In genomic region chr22:37179622-37180420, GRCh38 we compare ENCODE assay signal across 23 cellular contexts. TPM values are rescaled to one million over a fixed set of nuclear protein-coding genes. Genes with fewer than 3 reads are reported as not detected.
DNase-seq lines count a peak whose midpoint lies in the region; ATAC-seq and TF ChIP-seq lines count a peak whose summit lies in the region.
"Had no signal": no experiment of that assay in that cellular context is flagged by ENCODE, and none has a peak within 500 bp of the region (broad histone marks: within the 10 kb centered on the region; RNA-seq: fewer than 3 reads in every experiment).

No MANE protein-coding gene starts in this region.

- H3K36me3 ChIP-seq in adrenal gland (replicated peaks in 1 of 2) (no peaks in the 10 kb centered on the region), mesenchymal stem cell (ENCODE audit: control insufficient read depth in 1 of 2, insufficient read depth in 2 of 2, low read depth in 1 of 2, low read length in 2 of 2) (peaks cover 32 to 42% of the 10 kb centered on the region in 2 experiments), spleen (peaks cover 0 to 10% (median 3%) of the 10 kb centered on the region in 6 donors), BE2C (no peaks in the 10 kb centered on the region)
- H3K36me3 ChIP-seq: brain microvascular endothelial cell, left lung, WERI-Rb-1 had no signal

- H4K91ac ChIP-seq in mesenchymal stem cell (ENCODE audit: low read length) = no peak overlapping the region

- peak overlapping the region in 1 of 7 donors; percentile 40 for H3K27ac Mint-ChIP-seq in CD14-positive monocyte
- H3K27ac Mint-ChIP-seq: activated naive CD8-positive, alpha-beta T cell treated with anti-CD3 and anti-CD28 coated beads, Interleukin-2, amount 50 U/mL, for 24 hours; stimulated activated naive CD8-positive, alpha-beta T cell treated with anti-CD3 and anti-CD28 coated beads, Interleukin-15, amount 100 ng/mL, for 72 hours had no signal

- H3K23ac ChIP-seq in mesenchymal stem cell (ENCODE audit: low read length in 2 of 2) = no peak overlapping the region

- TF ChIP-seq CTCF in CD14-positive monocyte (IDR thresholded peaks at IDR 0.05) (no peak), adrenal gland (IDR thresholded peaks at IDR 0.05) (no peak), spleen (IDR thresholded peaks at IDR 0.05 in 8 of 11, conservative IDR thresholded peaks at IDR 0.05 in 3 of 11) (no peak), BE2C (IDR thresholded peaks at IDR 0.05; ENCODE audit: low read depth, low read length) (no peak)

- H3K27me3 ChIP-seq in adrenal gland = no peaks in the 10 kb centered on the region
- H3K27me3 ChIP-seq in mesenchymal stem cell (ENCODE audit: control insufficient read depth in 1 of 2, insufficient read depth in 1 of 2, low read length in 2 of 2) = peaks cover 0 to 13% of the 10 kb centered on the region in 2 experiments
- no peaks in the 10 kb centered on the region for H3K27me3 ChIP-seq in spleen (replicated peaks in 1 of 7)
- H3K27me3 ChIP-seq in BE2C = no peaks in the 10 kb centered on the region
- H3K27me3 ChIP-seq: brain microvascular endothelial cell had no signal

- H2AK5ac ChIP-seq in mesenchymal stem cell (ENCODE audit: low read length, severe bottlenecking) = no peak overlapping the region

- no peak overlapping the region for H3K18ac ChIP-seq in mesenchymal stem cell (ENCODE audit: low read depth in 1 of 2, low read length in 2 of 2)

- no peak overlapping the region for H3K4me3 ChIP-seq in adrenal gland
- H3K4me3 ChIP-seq in mesenchymal stem cell (ENCODE audit: insufficient read depth in 1 of 2, low read depth in 1 of 2, low read length in 2 of 2) = no peak overlapping the region
- H3K4me3 ChIP-seq in spleen = no peak overlapping the region
- no peak overlapping the region for H3K4me3 ChIP-seq in BE2C (ENCODE audit: low read depth, low read length)
- H3K4me3 ChIP-seq: coronary artery, left lung had no signal

- peaks cover 41% of the 10 kb centered on the region for H3K4me1 Mint-ChIP-seq in CD14-positive monocyte

- no peak overlapping the region for H2BK12ac ChIP-seq in mesenchymal stem cell (ENCODE audit: low read length in 2 of 2)

- peaks cover 1 to 12% (median 11%) of the 10 kb centered on the region in 3 donors for H3K27me3 Mint-ChIP-seq in CD14-positive monocyte (ENCODE audit: low read depth in 3 of 3)
- H3K27me3 Mint-ChIP-seq: activated naive CD8-positive, alpha-beta T cell treated with anti-CD3 and anti-CD28 coated beads, Interleukin-2, amount 50 U/mL, for 24 hours; CD4-positive, CD25-positive, alpha-beta regulatory T cell; stimulated activated naive CD8-positive, alpha-beta T cell treated with anti-CD3 and anti-CD28 coated beads, Interleukin-15, amount 100 ng/mL, for 72 hours had no signal

- H3K4ac ChIP-seq in mesenchymal stem cell (ENCODE audit: low read depth in 1 of 2, low read length in 2 of 2) = no peak overlapping the region

- TF ChIP-seq POLR2A in adrenal gland (IDR thresholded peaks at IDR 0.05) (no peak), spleen (IDR thresholded peaks at IDR 0.05) (no peak)

- no peak overlapping the region for H3K14ac ChIP-seq in mesenchymal stem cell (ENCODE audit: low read length in 2 of 2)

- H2BK15ac ChIP-seq in mesenchymal stem cell (ENCODE audit: low read depth, poor library complexity, severe bottlenecking) = peak overlapping the region; percentile 32

- intact Hi-C loops in CD14-positive monocyte (cut with micrococcal nuclease) = no loop called here
- intact Hi-C loops in adrenal gland (cut with DNase I) = no loop called here
- intact Hi-C loops in spleen (cut with DNase I; ENCODE audit: low total_unique reads) = no loop called here

- no peak overlapping the region for H3K9ac ChIP-seq in mesenchymal stem cell (ENCODE audit: low read length)
- H3K9ac ChIP-seq: SK-N-SH had no signal

- peak overlapping the region in 4 of 5 donors; percentile 88 to 94 (median 90) for H3K27ac ChIP-seq in adrenal gland
- H3K27ac ChIP-seq in mesenchymal stem cell (ENCODE audit: low read length, poor library complexity, severe bottlenecking) = no peak overlapping the region
- H3K27ac ChIP-seq in spleen = peak overlapping the region in 3 of 8 donors; percentile 64 to 84 (median 70)
- H3K27ac ChIP-seq: brain microvascular endothelial cell, coronary artery, WERI-Rb-1 had no signal

- H2AFZ ChIP-seq in mesenchymal stem cell (ENCODE audit: low read depth, low read length) = no peak overlapping the region

- no peak overlapping the region for H4K8ac ChIP-seq in mesenchymal stem cell (ENCODE audit: low read length)

- DNase-seq in CD14-positive monocyte (ENCODE audit: low spot score) (peak; percentile 23), adrenal gland (no peak), mesenchymal stem cell (no peak), spleen (peak; percentile 74), BE2C (no peak)
- DNase-seq: activated naive CD8-positive, alpha-beta T cell treated with anti-CD3 and anti-CD28 coated beads, Interleukin-2, amount 50 U/mL, for 24 hours; brain microvascular endothelial cell; CD4-positive, CD25-positive, alpha-beta regulatory T cell; NCI-H2171; NCI-H524; NK-92 treated with Interleukin-12 subunit alpha and Interleukin-12 subunit beta, amount 100 ng/mL, for 24 hours; SK-N-SH; stimulated activated naive CD8-positive, alpha-beta T cell treated with anti-CD3 and anti-CD28 coated beads, Interleukin-15, amount 100 ng/mL, for 72 hours; T-helper 2 cell; WERI-Rb-1 had no signal

- H3K4me1 ChIP-seq in adrenal gland (replicated peaks in 1 of 2) = peaks cover 37 to 55% of the 10 kb centered on the region in 2 donors
- H3K4me1 ChIP-seq in mesenchymal stem cell (ENCODE audit: control insufficient read depth, insufficient read depth, low read depth, low read length) = peaks cover 9% of the 10 kb centered on the region
- H3K4me1 ChIP-seq in spleen = peaks cover 21 to 78% (median 44%) of the 10 kb centered on the region in 6 donors
- peaks cover 13% of the 10 kb centered on the region for H3K4me1 ChIP-seq in BE2C

- no peaks in the 10 kb centered on the region for H3K79me1 ChIP-seq in mesenchymal stem cell (replicated peaks; ENCODE audit: low read length, poor library complexity, severe bottlenecking)

- H3K36me3 Mint-ChIP-seq in CD14-positive monocyte = peaks cover 0 to 4% of the 10 kb centered on the region in 2 donors

- no peak overlapping the region for H3K4me2 ChIP-seq in mesenchymal stem cell (ENCODE audit: low read length, poor library complexity, severe bottlenecking)
- H3K4me2 ChIP-seq: SK-N-SH had no signal

- WGBS in adrenal gland, 4 donors = 84 to 92% (median 87%) methylated on average over 20 to 31 of the region's 31 CpGs
- whole genome bisulfite sequencing in mesenchymal stem cell = 91% methylated on average over 31 of the region's 31 CpGs
- WGBS in spleen, 5 donors = 84 to 91% (median 90%) methylated on average over 28 to 31 of the region's 31 CpGs

- peak overlapping the region in 1 of 2 donors; percentile 11 for H3K4me3 Mint-ChIP-seq in CD14-positive monocyte
- H3K4me3 Mint-ChIP-seq: activated naive CD8-positive, alpha-beta T cell treated with anti-CD3 and anti-CD28 coated beads, Interleukin-2, amount 50 U/mL, for 24 hours; stimulated activated naive CD8-positive, alpha-beta T cell treated with anti-CD3 and anti-CD28 coated beads, Interleukin-15, amount 100 ng/mL, for 72 hours had no signal

- no peak overlapping the region for H2BK120ac ChIP-seq in mesenchymal stem cell (ENCODE audit: low read depth, low read length)

- ATAC-seq in HG03378 (IDR thresholded peaks at IDR 0.05; ENCODE audit: unreplicated experiment) (no peak), GM19455 (IDR thresholded peaks at IDR 0.05; ENCODE audit: unreplicated experiment) (no peak), GM19023 (IDR thresholded peaks at IDR 0.05; ENCODE audit: unreplicated experiment) (no peak)
- ATAC-seq: activated naive CD8-positive, alpha-beta T cell treated with anti-CD3 and anti-CD28 coated beads, Interleukin-2, amount 50 U/mL, for 24 hours; left lung; stimulated activated naive CD8-positive, alpha-beta T cell treated with anti-CD3 and anti-CD28 coated beads, Interleukin-15, amount 100 ng/mL, for 72 hours had no signal

- H2BK5ac ChIP-seq in mesenchymal stem cell (ENCODE audit: low read depth, low read length, poor library complexity, severe bottlenecking) = no peak overlapping the region

- peaks cover 0 to 5% (median 0%) of the 10 kb centered on the region in 7 donors for H3K9me3 Mint-ChIP-seq in CD14-positive monocyte
- H3K9me3 Mint-ChIP-seq: activated naive CD8-positive, alpha-beta T cell treated with anti-CD3 and anti-CD28 coated beads, Interleukin-2, amount 50 U/mL, for 24 hours; CD4-positive, CD25-positive, alpha-beta regulatory T cell; stimulated activated naive CD8-positive, alpha-beta T cell treated with anti-CD3 and anti-CD28 coated beads, Interleukin-15, amount 100 ng/mL, for 72 hours had no signal

- H3K9me3 ChIP-seq in adrenal gland (replicated peaks in 1 of 3) = no peaks in the 10 kb centered on the region
- H3K9me3 ChIP-seq in mesenchymal stem cell (ENCODE audit: control insufficient read depth, low read length) = no peaks in the 10 kb centered on the region
- no peaks in the 10 kb centered on the region for H3K9me3 ChIP-seq in spleen
- H3K9me3 ChIP-seq in BE2C = no peaks in the 10 kb centered on the region
- H3K9me3 ChIP-seq: left lung, SK-N-SH had no signal

RNA-seq across cellular contexts. Expression of gene C1QTNF6, which starts 8.2 kb away (rescaled TPM):
- under 1 TPM; 0.14 to 0.24 TPM for polyA plus RNA-seq in CD14-positive monocyte
- 10 to 100 TPM in 1 of 8 donors, 1 to 10 TPM in 7; 2.2 to 28.6 (median 5.9) TPM for total RNA-seq in adrenal gland
- polyA plus RNA-seq in adrenal gland = 10 to 100 TPM in 2 of 3 donors, 1 to 10 TPM in 1; 2.9 to 45.7 (median 17.9) TPM
- polyA plus RNA-seq in mesenchymal stem cell (2013, experiment 1 of 2) = 38.2 TPM
- 37.9 TPM for polyA plus RNA-seq in mesenchymal stem cell (2013, experiment 2 of 2)
- 10 to 100 TPM in 1 of 7 donors, 1 to 10 TPM in 6; 5.3 to 10.3 (median 6.9) TPM for total RNA-seq in spleen
- polyA plus RNA-seq in spleen = 1 to 10 TPM; 7.7 to 8.9 (median 8.8) TPM
- polyA plus RNA-seq in BE2C (2012; ENCODE audit: insufficient read depth, insufficient read length, low read depth) = 9.3 TPM

RNA-seq across cellular contexts. Expression of gene IL2RB, which starts 30.1 kb away (rescaled TPM):
- polyA plus RNA-seq in CD14-positive monocyte (1 to 10 TPM in 1 of 2 donors, under 1 TPM in 1; 0.60 to 1.7 TPM), adrenal gland (under 1 TPM; 0.34 to 0.48 (median 0.40) TPM), spleen (1 to 10 TPM; 3.7 to 5.9 (median 3.9) TPM)
- total RNA-seq in adrenal gland (1 to 10 TPM in 5 of 8 donors, under 1 TPM in 3; 0.43 to 2.1 (median 1.4) TPM), spleen (10 to 100 TPM; 20.6 to 75.2 (median 51.5) TPM)
- 4.9 TPM for polyA plus RNA-seq in mesenchymal stem cell (2013, experiment 1 of 2)
- polyA plus RNA-seq in mesenchymal stem cell (2013, experiment 2 of 2) = 5.1 TPM
- polyA plus RNA-seq in BE2C (2012; ENCODE audit: insufficient read depth, insufficient read length, low read depth) = 1.8 TPM
- total RNA-seq: G401 had no signal

RNA-seq across cellular contexts. Expression of gene SSTR3, which starts 32.5 kb away (rescaled TPM):
- not detected for polyA plus RNA-seq in CD14-positive monocyte
- 1 to 10 TPM in 1 of 8 donors, under 1 TPM in 6, not detected in 1; 0.28 to 2.0 (median 0.41) TPM for total RNA-seq in adrenal gland
- 1 to 10 TPM in 2 of 3 donors, under 1 TPM in 1; 0.34 to 1.2 (median 1.0) TPM for polyA plus RNA-seq in adrenal gland
- polyA plus RNA-seq in mesenchymal stem cell (2013, experiment 1 of 2) = not detected
- not detected for polyA plus RNA-seq in mesenchymal stem cell (2013, experiment 2 of 2)
- total RNA-seq in spleen = 1 to 10 TPM in 3 of 7 donors, under 1 TPM in 4; 0.56 to 2.0 (median 0.95) TPM
- 1 to 10 TPM; 1.2 to 2.0 (median 1.5) TPM for polyA plus RNA-seq in spleen
- polyA plus RNA-seq in BE2C (2012; ENCODE audit: insufficient read depth, insufficient read length, low read depth) = 1.7 TPM
- total RNA-seq: G401, HT1080, urinary bladder had no signal
- polyA plus RNA-seq: SK-N-SH, urinary bladder had no signal

Comparison
In these comparisons a context has a peak if more than half of its experiments do, and no peak if none do; other contexts are left out.
1. DNase-seq: peak in CD14-positive monocyte (single experiment) and spleen (single experiment); none in adrenal gland (0 of 7), mesenchymal stem cell (single experiment) and BE2C (single experiment).